In genomic region chr5:151115272-151115905, GRCh38 we compare ENCODE assay signal across 8 cellular contexts. TPM values are rescaled to one million over a fixed set of nuclear protein-coding genes. Genes with fewer than 3 reads are reported as not detected.
DNase-seq lines count a peak whose midpoint lies in the region; ATAC-seq and TF ChIP-seq lines count a peak whose summit lies in the region.

No MANE protein-coding gene starts in this region.

- peaks cover 4% of the 10 kb centered on the region for H3K4me1 Mint-ChIP-seq in nephron progenitor cell
- peaks cover 16% of the 10 kb centered on the region for H3K4me1 Mint-ChIP-seq in stimulated activated naive CD8-positive, alpha-beta T cell treated with anti-CD3 and anti-CD28 coated beads, Interleukin-15, amount 100 ng/mL, for 72 hours

- no peak for TF ChIP-seq POLR2A in Peyer's patch (IDR thresholded peaks at IDR 0.05)

- H3K36me3 Mint-ChIP-seq in nephron progenitor cell (ENCODE audit: low read depth), result peaks cover 32% of the 10 kb centered on the region

- H3K4me2 ChIP-seq in fibroblast of lung (ENCODE audit: extremely low read depth, insufficient read depth, low read length), result no peak overlapping the region

- H3K9me3 Mint-ChIP-seq in nephron progenitor cell, result no peaks in the 10 kb centered on the region
- no peaks in the 10 kb centered on the region for H3K9me3 Mint-ChIP-seq in stimulated activated naive CD8-positive, alpha-beta T cell treated with anti-CD3 and anti-CD28 coated beads, Interleukin-15, amount 100 ng/mL, for 72 hours

- H4K20me1 ChIP-seq in fibroblast of lung (ENCODE audit: control insufficient read depth, extremely low read depth, insufficient read depth, low read length), result no peaks in the 10 kb centered on the region

- peaks cover 0 to 22% (median 8%) of the 10 kb centered on the region in 4 donors for H3K4me1 ChIP-seq in Peyer's patch
- peaks cover 2% of the 10 kb centered on the region for H3K4me1 ChIP-seq in fibroblast of lung (ENCODE audit: control insufficient read depth, extremely low read depth, insufficient read depth, low read length)

- no peaks in the 10 kb centered on the region for H3K79me2 ChIP-seq in fibroblast of lung (ENCODE audit: control insufficient read depth, insufficient read depth, low read length)

- H3K27ac ChIP-seq in Peyer's patch, result no peak overlapping the region
- no peak overlapping the region for H3K27ac ChIP-seq in fibroblast of lung (ENCODE audit: insufficient read depth, low read length)

- no peak overlapping the region for H3K9ac ChIP-seq in fibroblast of lung (ENCODE audit: insufficient read depth, low read length)

- TF ChIP-seq CTCF in GM12874 (IDR thresholded peaks at IDR 0.05; ENCODE audit: insufficient read depth, low read depth, low read length) (peak; percentile 89), Peyer's patch (IDR thresholded peaks at IDR 0.05) (peak; percentile 83 to 97 (median 95)), fibroblast of lung (conservative IDR thresholded peaks at IDR 0.05 in 1 of 2, IDR thresholded peaks at IDR 0.05 in 1 of 2; ENCODE audit: low read depth in 1 of 2, low read length in 2 of 2) (peak; percentile 99), nephron progenitor cell (IDR thresholded peaks at IDR 0.05) (peak; percentile 91)

- no peaks in the 10 kb centered on the region for H3K27me3 ChIP-seq in Peyer's patch
- H3K27me3 ChIP-seq in fibroblast of lung (ENCODE audit: control insufficient read depth, insufficient read depth, low read length), result no peaks in the 10 kb centered on the region

- DNase-seq in Peyer's patch, result peak; percentile 76 to 93 (median 89)
- peak; percentile 81 to 84 for DNase-seq in activated T-cell treated with anti-CD3 and anti-CD28 coated beads, Interleukin-2, amount 50 U/mL, for 48 hours
- DNase-seq in fibroblast of lung (ENCODE audit: low read depth in 2 of 2), result peak in 1 of 2 donors; percentile 66
- DNase-seq in nephron progenitor cell, result peak; percentile 84
- DNase-seq in stimulated activated naive CD8-positive, alpha-beta T cell treated with anti-CD3 and anti-CD28 coated beads, Interleukin-15, amount 100 ng/mL, for 72 hours, result peak; percentile 58 to 68

- no peak overlapping the region for H2AFZ ChIP-seq in fibroblast of lung (ENCODE audit: low read length)

- H3K9me3 ChIP-seq in Peyer's patch, result no peaks in the 10 kb centered on the region
- no peaks in the 10 kb centered on the region for H3K9me3 ChIP-seq in fibroblast of lung (ENCODE audit: control insufficient read depth, insufficient read depth, low read depth, low read length)

- peaks cover 0 to 21% (median 0%) of the 10 kb centered on the region in 3 donors for H3K36me3 ChIP-seq in Peyer's patch
- H3K36me3 ChIP-seq in fibroblast of lung (ENCODE audit: control insufficient read depth, insufficient read depth, low read length), result peaks cover 22% of the 10 kb centered on the region

- ATAC-seq in HG03521 (IDR thresholded peaks at IDR 0.05; ENCODE audit: unreplicated experiment), result peak; percentile 56
- ATAC-seq in stimulated activated naive CD8-positive, alpha-beta T cell treated with anti-CD3 and anti-CD28 coated beads, Interleukin-15, amount 100 ng/mL, for 72 hours, result peak; percentile 63
- no peak for ATAC-seq in HG03342 (IDR thresholded peaks at IDR 0.05; ENCODE audit: unreplicated experiment)

- no peak overlapping the region for H3K27ac Mint-ChIP-seq in nephron progenitor cell
- no peak overlapping the region for H3K27ac Mint-ChIP-seq in stimulated activated naive CD8-positive, alpha-beta T cell treated with anti-CD3 and anti-CD28 coated beads, Interleukin-15, amount 100 ng/mL, for 72 hours

- H3K4me3 ChIP-seq in Peyer's patch (no peak overlapping the region), fibroblast of lung (replicated peaks in 1 of 4; ENCODE audit: control extremely low read depth in 1 of 4, insufficient read depth in 1 of 4, low read depth in 3 of 4, low read length in 4 of 4) (no peak overlapping the region)

- no peak overlapping the region for H3K4me3 Mint-ChIP-seq in nephron progenitor cell
- no peak overlapping the region for H3K4me3 Mint-ChIP-seq in stimulated activated naive CD8-positive, alpha-beta T cell treated with anti-CD3 and anti-CD28 coated beads, Interleukin-15, amount 100 ng/mL, for 72 hours

- H3K27me3 Mint-ChIP-seq in nephron progenitor cell (ENCODE audit: low read depth, poor library complexity), result peaks cover 2% of the 10 kb centered on the region
- no peaks in the 10 kb centered on the region for H3K27me3 Mint-ChIP-seq in stimulated activated naive CD8-positive, alpha-beta T cell treated with anti-CD3 and anti-CD28 coated beads, Interleukin-15, amount 100 ng/mL, for 72 hours

RNA-seq across cellular contexts. Expression of gene TNIP1, which starts 34.6 kb away (rescaled TPM):
- 100 to 1,000 TPM; 191 to 352 (median 266) TPM for total RNA-seq in Peyer's patch
- total RNA-seq in fibroblast of lung, result 54.7 and 59.1 TPM in 2 replicates
- polyA plus RNA-seq in fibroblast of lung, result 32.9 and 47.2 TPM in 2 replicates
- 40.4 and 60.0 TPM in 2 replicates for polyA plus RNA-seq in fibroblast of lung (2012)
- polyA minus RNA-seq in fibroblast of lung (ENCODE audit: low replicate concordance), result 26.1 and 37.6 TPM in 2 replicates

RNA-seq across cellular contexts. Expression of gene ANXA6, which starts 42.2 kb away (rescaled TPM):
- total RNA-seq in Peyer's patch (100 to 1,000 TPM in 1 of 4 donors, 10 to 100 TPM in 3; 11.2 to 228 (median 30.1) TPM), fibroblast of lung (430 and 615 TPM in 2 replicates)
- polyA plus RNA-seq in fibroblast of lung, result 421 and 591 TPM in 2 replicates
- 503 and 689 TPM in 2 replicates for polyA plus RNA-seq in fibroblast of lung (2012)
- 567 and 955 TPM in 2 replicates for polyA minus RNA-seq in fibroblast of lung (ENCODE audit: low replicate concordance)
